17 cellular contexts compared by ENCODE assay signal in genomic region chr1:32150847-32151246, GRCh38. TPM values are rescaled to one million over a fixed set of nuclear protein-coding genes. Genes with fewer than 3 reads are reported as not detected.
DNase-seq lines count a peak whose midpoint lies in the region; ATAC-seq and TF ChIP-seq lines count a peak whose summit lies in the region.
"Had no signal": no experiment of that assay in that cellular context is flagged by ENCODE, and none has a peak within 500 bp of the region (broad histone marks: within the 10 kb centered on the region; RNA-seq: fewer than 3 reads in every experiment).

No MANE protein-coding gene starts in this region.

- H3K9me3 ChIP-seq in IMR-90 (ENCODE audit: control insufficient read depth, insufficient read depth, low read length) (no peaks in the 10 kb centered on the region), neural progenitor cell (ENCODE audit: low read depth) (no peaks in the 10 kb centered on the region), tibial nerve (peaks cover 0 to 25% (median 3%) of the 10 kb centered on the region in 4 donors)

- BruUV-seq in IMR-90 (replicated peaks; lab: Mats Ljungman, UMichigan) = no TSS peak

- no peak overlapping the region for H2AK5ac ChIP-seq in IMR-90 (ENCODE audit: low read depth, low read length)

- H3K18ac ChIP-seq in IMR-90 (ENCODE audit: low read depth, low read length) = no peak overlapping the region

- 0 out of 2 replicates have a peak overlapping the region, but pooled peaks have one; percentile 72 for H3K23ac ChIP-seq in IMR-90 (ENCODE audit: low read depth, low read length)

- H3K9ac ChIP-seq in IMR-90 (ENCODE audit: low read depth, low read length) (no peak overlapping the region), neural progenitor cell (no peak overlapping the region)

- H4K20me1 ChIP-seq in IMR-90 (ENCODE audit: insufficient read depth, low read length) = peaks cover 36% of the 10 kb centered on the region
- peaks cover 8% of the 10 kb centered on the region for H4K20me1 ChIP-seq in neural progenitor cell (ENCODE audit: low read depth)

- TF ChIP-seq POLR2A in IMR-90 (IDR thresholded peaks at IDR 0.05; ENCODE audit: low read depth, low read length) (no peak), tibial nerve (IDR thresholded peaks at IDR 0.05) (no peak)

- ATAC-seq in IMR-90 (ENCODE audit: low read depth) (peak; percentile 31; the same call in 1 of the 2 replicates), GM21367 (IDR thresholded peaks at IDR 0.05; ENCODE audit: unreplicated experiment) (no peak), HG02623 (IDR thresholded peaks at IDR 0.05; ENCODE audit: unreplicated experiment) (no peak)
- ATAC-seq: HepG2 had no signal

- H3K4me2 ChIP-seq in IMR-90 (ENCODE audit: low read depth, low read length) (no peak overlapping the region; the same call in 1 of the 2 replicates), neural progenitor cell (peak overlapping the region; percentile 21)

- H4K8ac ChIP-seq in IMR-90 (ENCODE audit: low read depth in 2 of 2, low read length in 2 of 2) = no peak overlapping the region

- H2BK15ac ChIP-seq in IMR-90 (ENCODE audit: low read depth, low read length) = no peak overlapping the region

- POLR2A ChIA-PET in IMR-90 (lab: Charles Lee; ENCODE audit: unreplicated experiment) = no interaction called here
- POLR2A ChIA-PET in activated CD4-positive, alpha-beta T cell treated with anti-CD3 and anti-CD28 coated beads, Interleukin-2, amount 10 ng/mL, durations not matched to agents 7 days and 5 days (lab: Charles Lee) = no interaction called here

- H3K36me3 ChIP-seq in IMR-90 (ENCODE audit: control insufficient read depth, insufficient read depth, low read length) (peaks cover 6% of the 10 kb centered on the region; the same call in 1 of the 2 replicates), brain microvascular endothelial cell (replicated peaks) (peaks cover 3% of the 10 kb centered on the region), neural progenitor cell (no peaks in the 10 kb centered on the region), tibial nerve (peaks cover 0 to 33% (median 2%) of the 10 kb centered on the region in 3 donors)

- no peak overlapping the region for H3K56ac ChIP-seq in IMR-90 (ENCODE audit: extremely low read depth, insufficient read depth, low read length)

- WGBS in IMR-90 (ENCODE audit: extremely low coverage in 2 of 2, insufficient read length in 1 of 2), 2 experiments = 90% methylated on average over 3 of the region's 9 CpGs; no CpG with 5 or more reads in 1 of the 2 experiments
- WGBS in tibial nerve, 2 donors = 86% methylated on average over 9 of the region's 9 CpGs

- peaks cover 26 to 70% of the 10 kb centered on the region in 2 experiments for H3K79me1 ChIP-seq in IMR-90 (ENCODE audit: low read depth in 1 of 2, low read length in 2 of 2)

- intact Hi-C loops in IMR-90 (cut with micrococcal nuclease) = no loop called here

- no peak overlapping the region for H2BK5ac ChIP-seq in IMR-90 (ENCODE audit: low read depth, low read length, poor library complexity, severe bottlenecking)

- H3K4me1 ChIP-seq in IMR-90 (ENCODE audit: control insufficient read depth, insufficient read depth, low read length) (peaks cover 8% of the 10 kb centered on the region), neural progenitor cell (peaks cover 11% of the 10 kb centered on the region), tibial nerve (peaks cover 0 to 20% (median 0%) of the 10 kb centered on the region in 4 donors)

- no peak overlapping the region for H3K27ac Mint-ChIP-seq in neural progenitor cell
- no peak overlapping the region for H3K27ac Mint-ChIP-seq in activated CD4-positive, alpha-beta T cell treated with anti-CD3 and anti-CD28 coated beads, Interleukin-2, amount 10 ng/mL, durations not matched to agents 7 days and 5 days
- H3K27ac Mint-ChIP-seq: CD4-positive, alpha-beta T cell had no signal

- no peak overlapping the region for H2BK20ac ChIP-seq in IMR-90 (ENCODE audit: low read depth, low read length)

- H3K4ac ChIP-seq in IMR-90 (ENCODE audit: low read depth, low read length) = no peak overlapping the region

- no peak overlapping the region for H2AK9ac ChIP-seq in IMR-90 (replicated peaks; ENCODE audit: low read depth, low read length, poor library complexity)

- H3F3A ChIP-seq in neural progenitor cell (ENCODE audit: low read depth) = peaks cover 15% of the 10 kb centered on the region

- no peak overlapping the region for H2BK120ac ChIP-seq in IMR-90 (ENCODE audit: low read depth, low read length)

- no peak overlapping the region for H4K91ac ChIP-seq in IMR-90 (ENCODE audit: insufficient read depth, low read depth, low read length)

- dilution Hi-C loops in IMR-90 (cut with HindIII; ENCODE audit: low sequenced_read_pairs, unreplicated experiment) = no loop called here

- CTCF ChIA-PET in IMR-90 (lab: Yijun Ruan, JAX) = interaction anchor here (0.6 to 1.1 kb wide), 5 partner anchors 8 to 70 kb away, joined by 3 to 4 read pairs (median 3); partner anchors contain the start of gene KPNA6
- CTCF ChIA-PET in activated CD4-positive, alpha-beta T cell treated with anti-CD3 and anti-CD28 coated beads, Interleukin-2, amount 10 ng/mL, durations not matched to agents 7 days and 5 days (lab: Charles Lee) = interaction anchor here (1.0 to 1.2 kb wide), 2 partner anchors 26 to 96 kb away, joined by 3 to 4 read pairs; partner anchors contain the start of gene FAM167B

- peaks cover 11% of the 10 kb centered on the region for H3K36me3 Mint-ChIP-seq in neural progenitor cell
- H3K36me3 Mint-ChIP-seq in activated CD4-positive, alpha-beta T cell treated with anti-CD3 and anti-CD28 coated beads, Interleukin-2, amount 10 ng/mL, durations not matched to agents 7 days and 5 days (ENCODE audit: low read depth) = peaks cover 33% of the 10 kb centered on the region

- H3K27ac ChIP-seq in IMR-90 (ENCODE audit: insufficient read depth, low read length) (no peak overlapping the region), brain microvascular endothelial cell (peak overlapping the region; percentile 56), neural progenitor cell (peak overlapping the region; percentile 76), tibial nerve (no peak overlapping the region)

- H3K27me3 Mint-ChIP-seq in neural progenitor cell (ENCODE audit: insufficient read depth, low read depth) = peaks cover 2% of the 10 kb centered on the region
- H3K27me3 Mint-ChIP-seq in activated CD4-positive, alpha-beta T cell treated with anti-CD3 and anti-CD28 coated beads, Interleukin-2, amount 10 ng/mL, durations not matched to agents 7 days and 5 days = no peaks in the 10 kb centered on the region
- H3K27me3 Mint-ChIP-seq: CD4-positive, alpha-beta T cell had no signal

- peaks cover 24% of the 10 kb centered on the region for H3K9me3 Mint-ChIP-seq in neural progenitor cell
- H3K9me3 Mint-ChIP-seq in activated CD4-positive, alpha-beta T cell treated with anti-CD3 and anti-CD28 coated beads, Interleukin-2, amount 10 ng/mL, durations not matched to agents 7 days and 5 days = peaks cover 12% of the 10 kb centered on the region

- DNase-seq in AG10803 (ENCODE audit: low read depth) = peak; percentile 25
- peak; percentile 15 for DNase-seq in IMR-90
- DNase-seq in brain microvascular endothelial cell = no peak
- DNase-seq in neural progenitor cell (ENCODE audit: low spot score) = no peak
- no peak for DNase-seq in activated CD4-positive, alpha-beta T cell treated with anti-CD3 and anti-CD28 coated beads, Interleukin-2, amount 10 ng/mL, durations not matched to agents 7 days and 5 days
- DNase-seq in tibial nerve (ENCODE audit: low spot score in 2 of 2) = no peak
- DNase-seq: activated T-cell treated with anti-CD3 and anti-CD28 coated beads, Interleukin-2, amount 50 U/mL, for 72 hours; CD4-positive, alpha-beta T cell; DMS53; hypothalamus; NCI-H1417 treated with DMSO at 0.1 percent for 48 hours; NCI-H510A treated with DMSO at 0.1 percent for 48 hours; RPMI8226 had no signal

- peaks cover 13% of the 10 kb centered on the region for H3K9me1 ChIP-seq in IMR-90 (ENCODE audit: insufficient read depth, low read length)

- no peak overlapping the region for H3K4me3 Mint-ChIP-seq in neural progenitor cell
- H3K4me3 Mint-ChIP-seq in activated CD4-positive, alpha-beta T cell treated with anti-CD3 and anti-CD28 coated beads, Interleukin-2, amount 10 ng/mL, durations not matched to agents 7 days and 5 days = no peak overlapping the region
- H3K4me3 Mint-ChIP-seq: activated T-cell treated with anti-CD3 and anti-CD28 coated beads, Interleukin-2, amount 50 U/mL, for 72 hours; CD4-positive, alpha-beta T cell had no signal

- H3K4me3 ChIP-seq in AG10803 (ENCODE audit: low read length) (no peak overlapping the region), IMR-90 (ENCODE audit: insufficient read depth, low read depth, low read length) (no peak overlapping the region), brain microvascular endothelial cell (ENCODE audit: low read depth, low read length) (no peak overlapping the region), neural progenitor cell (no peak overlapping the region), tibial nerve (no peak overlapping the region)

- no peak overlapping the region for H3K14ac ChIP-seq in IMR-90 (replicated peaks; ENCODE audit: low read depth, low read length)

- in situ Hi-C loops in IMR-90 (cut with MboI; ENCODE audit: low sequenced_read_pairs) = no loop called here
- in situ Hi-C loops in brain microvascular endothelial cell (cut with HindIII; ENCODE audit: low pct_ligation_motif_present, low sequenced_read_pairs) = no loop called here

- TF ChIP-seq EP300 in tibial nerve (IDR thresholded peaks at IDR 0.05) = no peak

- no peaks in the 10 kb centered on the region for H3K27me3 ChIP-seq in IMR-90 (ENCODE audit: control insufficient read depth, insufficient read depth, low read length)
- no peaks in the 10 kb centered on the region for H3K27me3 ChIP-seq in brain microvascular endothelial cell (replicated peaks)
- no peaks in the 10 kb centered on the region for H3K27me3 ChIP-seq in neural progenitor cell
- H3K27me3 ChIP-seq in tibial nerve = no peaks in the 10 kb centered on the region

- H2AFZ ChIP-seq in IMR-90 (replicated peaks; ENCODE audit: low read length, poor library complexity) (no peak overlapping the region), neural progenitor cell (replicated peaks) (no peak overlapping the region)

- no peak for TF ChIP-seq RAD21 in IMR-90 (IDR thresholded peaks at IDR 0.05; ENCODE audit: low read length)

- H4K5ac ChIP-seq in IMR-90 (ENCODE audit: low read depth, low read length) = no peak overlapping the region

- peaks cover 85% of the 10 kb centered on the region for H3K79me2 ChIP-seq in neural progenitor cell (ENCODE audit: low read depth)

- peaks cover 9% of the 10 kb centered on the region for H3K4me1 Mint-ChIP-seq in neural progenitor cell
- H3K4me1 Mint-ChIP-seq in activated CD4-positive, alpha-beta T cell treated with anti-CD3 and anti-CD28 coated beads, Interleukin-2, amount 10 ng/mL, durations not matched to agents 7 days and 5 days = peaks cover 4% of the 10 kb centered on the region

- TF ChIP-seq CTCF in AG10803 (conservative IDR thresholded peaks at IDR 0.05; ENCODE audit: low read length) (no peak), IMR-90 (conservative IDR thresholded peaks at IDR 0.05; ENCODE audit: low read depth, low read length) (no peak), brain microvascular endothelial cell (IDR thresholded peaks at IDR 0.05; ENCODE audit: low read depth, low read length, missing control alignments) (no peak), neural progenitor cell (IDR thresholded peaks at IDR 0.05) (no peak), tibial nerve (IDR thresholded peaks at IDR 0.05) (no peak)

RNA-seq across cellular contexts. Expression of gene TXLNA, which starts 28.6 kb away (rescaled TPM):
- 102 and 104 TPM in 2 replicates for total RNA-seq in IMR-90 (2012; rRNA removed)
- polyA plus RNA-seq in IMR-90 (2012; rRNA removed) = 37.9 and 47.6 TPM in 2 replicates
- 18.1 and 26.5 TPM in 2 replicates for polyA plus RNA-seq in IMR-90 (2012; cell fraction: cytosol; rRNA removed)
- polyA plus RNA-seq in IMR-90 (2012; cell fraction: nucleus; rRNA removed; ENCODE audit: low replicate concordance) = 43.2 and 71.4 TPM in 2 replicates
- total RNA-seq in neural progenitor cell (ENCODE audit: low replicate concordance) = 37.2 and 51.0 TPM in 2 replicates
- total RNA-seq in activated CD4-positive, alpha-beta T cell treated with anti-CD3 and anti-CD28 coated beads, Interleukin-2, amount 10 ng/mL, durations not matched to agents 7 days and 5 days = 10 to 100 TPM; 64.1 to 65.8 TPM
- total RNA-seq in tibial nerve = 10 to 100 TPM; 41.4 to 52.0 (median 49.5) TPM

RNA-seq across cellular contexts. Expression of gene KPNA6, which starts 43.0 kb away (rescaled TPM):
- total RNA-seq in IMR-90 (2012; rRNA removed) (50.7 and 53.6 TPM in 2 replicates), neural progenitor cell (ENCODE audit: low replicate concordance) (58.5 and 69.3 TPM in 2 replicates), tibial nerve (10 to 100 TPM; 30.3 to 39.3 (median 33.5) TPM)
- polyA plus RNA-seq in IMR-90 (2012; rRNA removed) = 25.4 and 27.0 TPM in 2 replicates
- polyA plus RNA-seq in IMR-90 (2012; cell fraction: cytosol; rRNA removed) = 12.2 and 17.0 TPM in 2 replicates
- 6.5 and 17.8 TPM in 2 replicates for polyA plus RNA-seq in IMR-90 (2012; cell fraction: nucleus; rRNA removed; ENCODE audit: low replicate concordance)
- 10 to 100 TPM; 64.8 to 64.9 TPM for total RNA-seq in activated CD4-positive, alpha-beta T cell treated with anti-CD3 and anti-CD28 coated beads, Interleukin-2, amount 10 ng/mL, durations not matched to agents 7 days and 5 days

RNA-seq across cellular contexts. Expression of gene CCDC28B, which starts 49.5 kb away (rescaled TPM):
- total RNA-seq in IMR-90 (2012; rRNA removed) (17.2 and 18.6 TPM in 2 replicates), neural progenitor cell (ENCODE audit: low replicate concordance) (6.5 and 16.4 TPM in 2 replicates), tibial nerve (10 to 100 TPM in 1 of 4 donors, 1 to 10 TPM in 3; 2.7 to 12.0 (median 6.2) TPM)
- polyA plus RNA-seq in IMR-90 (2012; rRNA removed) = 18.4 and 20.1 TPM in 2 replicates
- polyA plus RNA-seq in IMR-90 (2012; cell fraction: cytosol; rRNA removed) = 26.0 and 27.7 TPM in 2 replicates
- 11.1 and 12.4 TPM in 2 replicates for polyA plus RNA-seq in IMR-90 (2012; cell fraction: nucleus; rRNA removed; ENCODE audit: low replicate concordance)
- total RNA-seq in activated CD4-positive, alpha-beta T cell treated with anti-CD3 and anti-CD28 coated beads, Interleukin-2, amount 10 ng/mL, durations not matched to agents 7 days and 5 days = 10 to 100 TPM; 33.4 to 36.6 TPM

RNA-seq across cellular contexts. Expression of gene IQCC, which starts 54.6 kb away (rescaled TPM):
- 1.9 and 2.2 TPM in 2 replicates for total RNA-seq in IMR-90 (2012; rRNA removed)
- polyA plus RNA-seq in IMR-90 (2012; rRNA removed) = 1.3 and 1.6 TPM in 2 replicates
- polyA plus RNA-seq in IMR-90 (2012; cell fraction: cytosol; rRNA removed) = 0.53 and 0.54 TPM in 2 replicates
- 1.2 and 1.6 TPM in 2 replicates for polyA plus RNA-seq in IMR-90 (2012; cell fraction: nucleus; rRNA removed; ENCODE audit: low replicate concordance)
- total RNA-seq in neural progenitor cell (ENCODE audit: low replicate concordance) = 5.6 and 5.8 TPM in 2 replicates
- total RNA-seq in activated CD4-positive, alpha-beta T cell treated with anti-CD3 and anti-CD28 coated beads, Interleukin-2, amount 10 ng/mL, durations not matched to agents 7 days and 5 days = 1 to 10 TPM; 4.8 to 5.0 TPM
- total RNA-seq in tibial nerve = 1 to 10 TPM; 2.4 to 4.7 (median 3.7) TPM

RNA-seq across cellular contexts. Expression of gene DCDC2B, which starts 58.0 kb away (rescaled TPM):
- total RNA-seq in IMR-90 (2012; rRNA removed) = not detected in 2 replicates
- not detected in 2 replicates for polyA plus RNA-seq in IMR-90 (2012; rRNA removed)
- polyA plus RNA-seq in IMR-90 (2012; cell fraction: cytosol; rRNA removed) = not detected in 2 replicates
- polyA plus RNA-seq in IMR-90 (2012; cell fraction: nucleus; rRNA removed; ENCODE audit: low replicate concordance) = 0.04 TPM in 1 of 2 replicates, not detected in the other
- not detected in 2 replicates for total RNA-seq in neural progenitor cell (ENCODE audit: low replicate concordance)
- under 1 TPM; 0.10 TPM for total RNA-seq in activated CD4-positive, alpha-beta T cell treated with anti-CD3 and anti-CD28 coated beads, Interleukin-2, amount 10 ng/mL, durations not matched to agents 7 days and 5 days
- total RNA-seq in tibial nerve = not detected
- total RNA-seq: HepG2, lower leg skin had no signal
- polyA plus RNA-seq: HepG2 had no signal

Comparison
In these comparisons a context has a peak if more than half of its experiments do, and no peak if none do; other contexts are left out.
1. DNase-seq: peak in AG10803 (single experiment) and IMR-90 (single experiment); none in brain microvascular endothelial cell (single experiment), neural progenitor cell (single experiment), activated CD4-positive, alpha-beta T cell treated with anti-CD3 and anti-CD28 coated beads, Interleukin-2, amount 10 ng/mL, durations not matched to agents 7 days and 5 days (single experiment) and tibial nerve (0 of 2).
2. H3K27ac ChIP-seq: peak in brain microvascular endothelial cell (single experiment) and neural progenitor cell (single experiment); none in IMR-90 (single experiment) and tibial nerve (0 of 4).